Comparison of ENCODE assay signal across 9 cellular contexts in the genomic region with DNA sequence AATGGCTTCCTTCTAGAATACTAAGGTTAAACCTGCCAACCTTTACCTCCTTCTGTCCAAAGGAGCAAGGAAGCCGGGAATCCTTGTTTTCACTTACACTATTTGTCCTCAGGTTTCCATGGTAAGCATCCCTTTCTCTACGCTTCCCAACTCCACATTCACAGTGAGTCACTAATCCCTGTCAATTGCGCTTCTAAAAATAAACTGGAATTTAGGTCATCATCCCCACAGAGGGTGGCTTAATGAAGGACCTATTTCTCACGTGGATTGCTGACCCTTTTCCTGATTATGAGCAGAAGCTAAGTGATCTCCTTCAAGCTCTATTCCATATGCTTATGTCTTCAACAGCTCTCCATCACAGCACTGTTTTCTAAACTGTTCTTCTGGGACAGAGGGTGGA. TPM values are rescaled to one million over a fixed set of nuclear protein-coding genes. Genes with fewer than 3 reads are reported as not detected.
DNase-seq lines count a peak whose midpoint lies in the region; ATAC-seq lines count a peak whose summit lies in the region.
"Had no signal": no experiment of that assay in that cellular context is flagged by ENCODE, and none has a peak within 500 bp of the region (broad histone marks: within the 10 kb centered on the region; RNA-seq: fewer than 3 reads in every experiment).

No MANE protein-coding gene starts in this region.

- H3K9me3 ChIP-seq in SJSA1 (replicated peaks) = no peaks in the 10 kb centered on the region

- no peaks in the 10 kb centered on the region for H3K27me3 ChIP-seq in SJSA1 (replicated peaks)

- DNase-seq in GM04503 (ENCODE audit: low read depth) (peak; percentile 86), SJSA1 (ENCODE audit: low read depth in 1 of 2, low spot score in 2 of 2) (peak in 1 of 2 experiments; percentile 46), fibroblast of the conjunctiva (ENCODE audit: low read depth) (peak; percentile 21), putamen (ENCODE audit: low spot score) (peak; percentile 20), OCI-M1 (lab: John Stamatoyannopoulos, UW) (no peak), posterior vena cava (ENCODE audit: low spot score) (no peak)
- DNase-seq in activated CD4-positive, alpha-beta T cell treated with anti-CD3 and anti-CD28 coated beads, Interleukin-2, amount 50 U/mL, for 1 hour = no peak
- DNase-seq: naive thymus-derived CD4-positive, alpha-beta T cell had no signal

- peaks cover 10% of the 10 kb centered on the region for H3K4me1 ChIP-seq in SJSA1 (replicated peaks)

- ATAC-seq in HG02852 (IDR thresholded peaks at IDR 0.05; ENCODE audit: unreplicated experiment) = no peak
- ATAC-seq: naive thymus-derived CD4-positive, alpha-beta T cell had no signal

- H3K4me3 ChIP-seq in SJSA1 = no peak overlapping the region

- H3K36me3 ChIP-seq in SJSA1 = no peaks in the 10 kb centered on the region

- intact Hi-C loops in posterior vena cava (cut with DNase I) = loop anchor here in 1 of 2 donors (1.0 kb wide), 1 partner anchor 36 kb away; no protein-coding TSS in a partner anchor

- peak overlapping the region; percentile 17 for H3K27ac ChIP-seq in SJSA1

RNA-seq across cellular contexts. Expression of a gene that starts 39.9 kb away (rescaled TPM):
- total RNA-seq in SJSA1 (2014; rRNA removed; shearing (Covaris generic)) = 0.11 TPM in 1 of 2 replicates, not detected in the other
- under 1 TPM; 0.33 to 0.42 TPM for total RNA-seq in posterior vena cava
- total RNA-seq: naive thymus-derived CD4-positive, alpha-beta T cell had no signal

Comparison
In these comparisons a context has a peak if more than half of its experiments do, and no peak if none do; other contexts are left out.
1. DNase-seq: peak in GM04503 (single experiment), fibroblast of the conjunctiva (single experiment) and putamen (single experiment); none in activated CD4-positive, alpha-beta T cell treated with anti-CD3 and anti-CD28 coated beads, Interleukin-2, amount 50 U/mL, for 1 hour (single experiment), OCI-M1 (single experiment) and posterior vena cava (single experiment).